20 cellular contexts compared by ENCODE assay signal in genomic region chr5:104913840-104914239, GRCh38.
A peak's percentile ranks its signal among the peaks of the same experiment; 100 is the strongest.
DNase-seq lines count a peak whose midpoint lies in the region; ATAC-seq and TF ChIP-seq lines count a peak whose summit lies in the region.
"Had no signal": no experiment of that assay in that cellular context is flagged by ENCODE, and none has a peak within 500 bp of the region (broad histone marks: within the 10 kb centered on the region; RNA-seq: fewer than 3 reads in every experiment).

No MANE protein-coding gene starts in this region.

- H3K4me2 ChIP-seq in neural progenitor cell = no peak overlapping the region
- H3K4me2 ChIP-seq: PC-9 had no signal

- H3K36me3 ChIP-seq in neural progenitor cell = no peaks in the 10 kb centered on the region

- no peak overlapping the region for H2AFZ ChIP-seq in neural progenitor cell (replicated peaks)
- H2AFZ ChIP-seq: GM23248, PC-9 had no signal

- H4K20me1 ChIP-seq in neural progenitor cell (ENCODE audit: low read depth) = no peaks in the 10 kb centered on the region

- H3K9ac ChIP-seq in neural progenitor cell = no peak overlapping the region
- H3K9ac ChIP-seq: GM23248 had no signal

- H3K36me3 Mint-ChIP-seq in mesothelial cell of epicardium (no peaks in the 10 kb centered on the region), neural progenitor cell (no peaks in the 10 kb centered on the region)

- H3K9me3 Mint-ChIP-seq in mesothelial cell of epicardium (no peaks in the 10 kb centered on the region), neural progenitor cell (no peaks in the 10 kb centered on the region)
- H3K9me3 Mint-ChIP-seq: H9 had no signal

- H3F3A ChIP-seq in neural progenitor cell (ENCODE audit: low read depth) = no peaks in the 10 kb centered on the region

- H3K27ac ChIP-seq in neural progenitor cell = no peak overlapping the region
- H3K27ac ChIP-seq: GM23248, PC-9, SK-N-MC had no signal

- TF ChIP-seq CTCF in mesothelial cell of epicardium (IDR thresholded peaks at IDR 0.05; ENCODE audit: unreplicated experiment) = no peak
- TF ChIP-seq CTCF in neural progenitor cell (IDR thresholded peaks at IDR 0.05) = no peak

- ATAC-seq in HG02610 (IDR thresholded peaks at IDR 0.05; ENCODE audit: unreplicated experiment) = no peak

- H3K79me2 ChIP-seq in neural progenitor cell (ENCODE audit: low read depth) = no peaks in the 10 kb centered on the region

- DNase-seq in COR-L47 (lab: John Stamatoyannopoulos, UW) (peak; percentile 29), NCI-H146 (lab: John Stamatoyannopoulos, UW) (peak; percentile 47), NCI-H748 treated with DMSO at 0.1 percent for 48 hours (lab: John Stamatoyannopoulos, UW) (peak; percentile 65), mesothelial cell of epicardium (ENCODE audit: low spot score in 2 of 2, unreplicated experiment in 2 of 2) (no peak), neural progenitor cell (ENCODE audit: low spot score) (no peak)
- no peak for DNase-seq in stimulated activated CD8-positive, alpha-beta memory T cell treated with anti-CD3 and anti-CD28 coated beads, Interleukin-4, amount 100 ng/mL, for 48 hours
- DNase-seq: DMS79 treated with DMSO at 0.1 percent for 48 hours, GM23248, H9, HFFc6, Kasumi-1, NCI-H1694 treated with DMSO at 0.1 percent for 48 hours, NCI-H226, NCI-H524, PC-9, RPMI8226, SHP77 had no signal

- H3K27me3 Mint-ChIP-seq in mesothelial cell of epicardium (ENCODE audit: low read depth) = no peaks in the 10 kb centered on the region
- no peaks in the 10 kb centered on the region for H3K27me3 Mint-ChIP-seq in neural progenitor cell (ENCODE audit: insufficient read depth, low read depth)
- H3K27me3 Mint-ChIP-seq: B cell had no signal

- no peaks in the 10 kb centered on the region for H3K9me3 ChIP-seq in neural progenitor cell (ENCODE audit: low read depth)

- peaks cover 35% of the 10 kb centered on the region for H3K4me1 Mint-ChIP-seq in mesothelial cell of epicardium
- peaks cover 13% of the 10 kb centered on the region for H3K4me1 Mint-ChIP-seq in neural progenitor cell
- H3K4me1 Mint-ChIP-seq: B cell, H9 had no signal

- peaks cover 10% of the 10 kb centered on the region for H3K4me1 ChIP-seq in neural progenitor cell

- H3K4me3 Mint-ChIP-seq in mesothelial cell of epicardium (no peak overlapping the region), neural progenitor cell (no peak overlapping the region)
- H3K4me3 Mint-ChIP-seq: B cell, H9, HFFc6 had no signal

- H3K27me3 ChIP-seq in neural progenitor cell = no peaks in the 10 kb centered on the region

- no peak overlapping the region for H3K4me3 ChIP-seq in neural progenitor cell
- H3K4me3 ChIP-seq: GM23248, PC-9, SK-N-MC had no signal

- peak overlapping the region; percentile 34 for H3K27ac Mint-ChIP-seq in mesothelial cell of epicardium
- H3K27ac Mint-ChIP-seq in neural progenitor cell = no peak overlapping the region
- H3K27ac Mint-ChIP-seq: B cell, H9, HFFc6 had no signal

Comparison
In these comparisons a context has a peak if more than half of its experiments do, and no peak if none do; other contexts are left out.
1. DNase-seq: peak in COR-L47 (single experiment), NCI-H146 (single experiment) and NCI-H748 treated with DMSO at 0.1 percent for 48 hours (single experiment); none in mesothelial cell of epicardium (0 of 2), stimulated activated CD8-positive, alpha-beta memory T cell treated with anti-CD3 and anti-CD28 coated beads, Interleukin-4, amount 100 ng/mL, for 48 hours (single experiment) and neural progenitor cell (single experiment).